Comparison of ENCODE assay signal across 8 cellular contexts in the genomic region with DNA sequence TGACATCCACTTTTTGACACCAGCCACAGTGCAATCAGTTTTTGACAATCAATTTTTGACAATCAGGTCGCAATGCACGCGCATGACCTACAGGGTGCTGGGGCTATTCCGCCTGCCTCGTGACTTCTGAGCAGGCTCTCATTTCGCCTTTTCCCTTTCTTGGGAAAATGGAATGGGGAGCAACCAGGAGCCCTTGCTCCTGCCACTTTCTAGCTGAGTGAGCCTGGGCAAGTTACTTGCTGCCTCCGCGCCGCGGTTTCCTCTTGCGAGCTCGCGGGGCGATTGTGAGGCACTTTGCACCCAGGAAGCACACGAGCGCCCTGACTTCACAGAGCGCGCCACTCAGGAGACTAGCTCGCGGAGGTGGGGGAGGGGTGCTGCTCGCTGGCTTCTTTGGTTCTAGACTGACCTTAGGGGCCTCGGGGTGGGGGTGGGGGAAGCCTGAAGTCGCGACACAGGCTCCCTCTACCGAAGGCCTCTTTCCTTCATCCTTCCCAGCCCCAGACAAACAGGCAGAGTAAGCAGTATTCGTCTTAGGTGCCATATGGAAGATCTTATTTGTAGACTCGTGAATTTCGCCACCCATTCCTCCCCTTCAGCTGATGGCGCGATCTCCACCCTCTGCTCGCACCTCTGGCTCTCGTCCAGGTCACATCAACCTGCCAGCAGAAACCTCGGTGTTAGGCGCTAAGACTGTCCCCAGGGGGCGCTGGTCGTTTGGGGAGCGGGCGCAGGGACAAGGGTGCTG. TPM values are rescaled to one million over a fixed set of nuclear protein-coding genes. Genes with fewer than 3 reads are reported as not detected.
A peak's percentile ranks its signal among the peaks of the same experiment; 100 is the strongest.
DNase-seq lines count a peak whose midpoint lies in the region; ATAC-seq and TF ChIP-seq lines count a peak whose summit lies in the region.

No MANE protein-coding gene starts in this region.

- H3K9me3 ChIP-seq in endocrine pancreas (ENCODE audit: control insufficient read depth, low read length): no peaks in the 10 kb centered on the region
- no peaks in the 10 kb centered on the region for H3K9me3 ChIP-seq in mesenchymal stem cell (ENCODE audit: control insufficient read depth, low read length)

- H2BK120ac ChIP-seq in mesenchymal stem cell (ENCODE audit: low read depth, low read length): no peak overlapping the region

- peaks cover 7% of the 10 kb centered on the region for H3K79me1 ChIP-seq in mesenchymal stem cell (replicated peaks; ENCODE audit: low read length, poor library complexity, severe bottlenecking)

- H4K8ac ChIP-seq in mesenchymal stem cell (ENCODE audit: low read length): peak overlapping the region; percentile 88

- H3K18ac ChIP-seq in mesenchymal stem cell (ENCODE audit: low read depth in 1 of 2, low read length in 2 of 2): peak overlapping the region in 1 of 2 experiments; percentile 37

- peak overlapping the region; percentile 57 for H3K4me2 ChIP-seq in mesenchymal stem cell (ENCODE audit: low read length, poor library complexity, severe bottlenecking)

- no peak overlapping the region for H3K14ac ChIP-seq in mesenchymal stem cell (ENCODE audit: low read length in 2 of 2)

- H3K9ac ChIP-seq in endocrine pancreas (ENCODE audit: control insufficient read depth, insufficient read depth, low read length) (peak overlapping the region; percentile 54), mesenchymal stem cell (ENCODE audit: low read length) (peak overlapping the region; percentile 83)

- no peak overlapping the region for H2BK5ac ChIP-seq in mesenchymal stem cell (ENCODE audit: low read depth, low read length, poor library complexity, severe bottlenecking)

- H3K36me3 ChIP-seq in endocrine pancreas (ENCODE audit: control insufficient read depth, insufficient read depth, low read length): no peaks in the 10 kb centered on the region
- H3K36me3 ChIP-seq in mesenchymal stem cell (ENCODE audit: control insufficient read depth in 1 of 2, insufficient read depth in 2 of 2, low read depth in 1 of 2, low read length in 2 of 2): peaks cover 12 to 14% of the 10 kb centered on the region in 2 experiments

- peak; percentile 95 for TF ChIP-seq CTCF in GM13977 (IDR thresholded peaks at IDR 0.05; ENCODE audit: extremely low read depth, insufficient read depth, missing control alignments)

- H2AK5ac ChIP-seq in mesenchymal stem cell (ENCODE audit: low read length, severe bottlenecking): no peak overlapping the region

- no peak overlapping the region for H3K23ac ChIP-seq in mesenchymal stem cell (ENCODE audit: low read length in 2 of 2)

- no peak overlapping the region for H4K91ac ChIP-seq in mesenchymal stem cell (ENCODE audit: low read length)

- no peak overlapping the region for H2BK12ac ChIP-seq in mesenchymal stem cell (ENCODE audit: low read length in 2 of 2)

- H3K27me3 ChIP-seq in endocrine pancreas (ENCODE audit: control insufficient read depth, insufficient read depth, low read length): no peaks in the 10 kb centered on the region
- H3K27me3 ChIP-seq in mesenchymal stem cell (ENCODE audit: control insufficient read depth in 1 of 2, insufficient read depth in 1 of 2, low read length in 2 of 2): no peaks in the 10 kb centered on the region

- no peak overlapping the region for H3K27ac ChIP-seq in mesenchymal stem cell (ENCODE audit: low read length, poor library complexity, severe bottlenecking)

- H3K4me3 ChIP-seq in endocrine pancreas (ENCODE audit: control insufficient read depth, insufficient read depth, low read length) (peak overlapping the region; percentile 28), mesenchymal stem cell (ENCODE audit: insufficient read depth in 1 of 2, low read depth in 1 of 2, low read length in 2 of 2) (peak overlapping the region; percentile 14 to 85)

- peak overlapping the region in 1 of 2 experiments; percentile 16 for H3K4ac ChIP-seq in mesenchymal stem cell (ENCODE audit: low read depth in 1 of 2, low read length in 2 of 2)

- 17% methylated on average over 26 of the region's 38 CpGs for WGBS in mesenchymal stem cell

- peak overlapping the region; percentile 3 for H2AFZ ChIP-seq in mesenchymal stem cell (ENCODE audit: low read depth, low read length)

- DNase-seq in GM13977 (ENCODE audit: low spot score) (peak; percentile 81), NK-92 (lab: John Stamatoyannopoulos, UW; ENCODE audit: unreplicated experiment) (peak; percentile 37), mesenchymal stem cell (peak; percentile 80)
- DNase-seq in activated CD8-positive, alpha-beta memory T cell treated with anti-CD3 and anti-CD28 coated beads, Interleukin-2, amount 50 U/mL, for 1 hour (ENCODE audit: extremely low read depth): peak; percentile 78
- peak; percentile 75 for DNase-seq in stimulated activated CD8-positive, alpha-beta memory T cell treated with anti-CD3 and anti-CD28 coated beads, Interleukin-12 subunit alpha, Interleukin-12 subunit beta, amount 100 ng/mL, for 24 hours (ENCODE audit: extremely low read depth)

- in situ Hi-C loops in GM13977 (cut with MboI; ENCODE audit: low pct_unique_long_range_greater_than_20kb, low sequenced_read_pairs, unreplicated experiment): no loop called here

- H2BK15ac ChIP-seq in mesenchymal stem cell (ENCODE audit: low read depth, poor library complexity, severe bottlenecking): peak overlapping the region; percentile 19

- H3K4me1 ChIP-seq in endocrine pancreas (ENCODE audit: control insufficient read depth, insufficient read depth, low read length) (no peaks in the 10 kb centered on the region), mesenchymal stem cell (ENCODE audit: control insufficient read depth, insufficient read depth, low read depth, low read length) (peaks cover 14% of the 10 kb centered on the region)

- ATAC-seq in HG03432 (IDR thresholded peaks at IDR 0.05; ENCODE audit: unreplicated experiment): peak; percentile 87
- ATAC-seq in GM18861 (IDR thresholded peaks at IDR 0.05; ENCODE audit: unreplicated experiment): no peak

RNA-seq across cellular contexts. Expression of a gene that starts 4.6 kb away (rescaled TPM):
- polyA plus RNA-seq in mesenchymal stem cell (2013, experiment 1 of 2): not detected
- polyA plus RNA-seq in mesenchymal stem cell (2013, experiment 2 of 2): not detected

RNA-seq across cellular contexts. Expression of a gene that starts 10.6 kb away (rescaled TPM):
- 18.6 TPM for polyA plus RNA-seq in mesenchymal stem cell (2013, experiment 1 of 2)
- 17.5 TPM for polyA plus RNA-seq in mesenchymal stem cell (2013, experiment 2 of 2)

RNA-seq across cellular contexts. Expression of a gene that starts 25.3 kb away (rescaled TPM):
- 42.8 TPM for polyA plus RNA-seq in mesenchymal stem cell (2013, experiment 1 of 2)
- 43.8 TPM for polyA plus RNA-seq in mesenchymal stem cell (2013, experiment 2 of 2)

RNA-seq across cellular contexts. Expression of a gene that starts 34.6 kb away (rescaled TPM):
- polyA plus RNA-seq in mesenchymal stem cell (2013, experiment 1 of 2): 12.5 TPM
- polyA plus RNA-seq in mesenchymal stem cell (2013, experiment 2 of 2): 12.0 TPM

RNA-seq across cellular contexts. Expression of a gene that starts 42.4 kb away (rescaled TPM):
- 148 TPM for polyA plus RNA-seq in mesenchymal stem cell (2013, experiment 1 of 2)
- polyA plus RNA-seq in mesenchymal stem cell (2013, experiment 2 of 2): 151 TPM
